22 cellular contexts compared by ENCODE assay signal in genomic region chr15:84835661-84836384, GRCh38. TPM values are rescaled to one million over a fixed set of nuclear protein-coding genes. Genes with fewer than 3 reads are reported as not detected.
"Had no signal": no experiment of that assay in that cellular context is flagged by ENCODE, and none has a peak within 500 bp of the region (broad histone marks: within the 10 kb centered on the region; RNA-seq: fewer than 3 reads in every experiment).

No MANE protein-coding gene starts in this region.

- ATAC-seq: activated CD8-positive, alpha-beta T cell treated with anti-CD3 and anti-CD28 coated beads, Interleukin-2, amount 10 ng/mL, durations not matched to agents 7 days and 5 days; activated naive CD8-positive, alpha-beta T cell treated with anti-CD3 and anti-CD28 coated beads, Interleukin-2, amount 50 U/mL, for 24 hours; gastroesophageal sphincter; left colon; sciatic nerve; stimulated activated memory B cell treated with anti-CD40 and anti-IgM and Interleukin-4, amounts not matched to agents 10 μg/mL and 1 μg/mL and 100 μg/mL, for 72 hours had no signal

- H3K4me3 Mint-ChIP-seq: activated CD4-positive, alpha-beta T cell treated with anti-CD3 and anti-CD28 coated beads, Interleukin-2, amount 10 ng/mL, durations not matched to agents 7 days and 5 days; activated CD8-positive, alpha-beta T cell treated with anti-CD3 and anti-CD28 coated beads, Interleukin-2, amount 10 ng/mL, durations not matched to agents 7 days and 5 days; activated naive CD4-positive, alpha-beta T cell treated with anti-CD3 and anti-CD28 coated beads, Interleukin-2, amount 10 ng/mL, durations not matched to agents 7 days and 5 days; activated naive CD8-positive, alpha-beta T cell treated with anti-CD3 and anti-CD28 coated beads, Interleukin-2, amount 50 U/mL, for 24 hours; nephron progenitor cell; stimulated activated memory B cell treated with anti-CD40 and anti-IgM and Interleukin-4, amounts not matched to agents 10 μg/mL and 1 μg/mL and 100 μg/mL, for 72 hours had no signal

- H3K27ac ChIP-seq: gastroesophageal sphincter, prostate gland had no signal

- DNase-seq: activated CD4-positive, alpha-beta T cell treated with anti-CD3 and anti-CD28 coated beads, Interleukin-2, amount 10 ng/mL, durations not matched to agents 7 days and 5 days; activated CD8-positive, alpha-beta T cell treated with anti-CD3 and anti-CD28 coated beads, Interleukin-2, amount 10 ng/mL, durations not matched to agents 7 days and 5 days; activated effector memory CD4-positive, alpha-beta T cell treated with Interleukin-2 at 50 U/mL for 16 hours; activated naive CD4-positive, alpha-beta T cell treated with anti-CD3 and anti-CD28 coated beads, Interleukin-2, amount 10 ng/mL, durations not matched to agents 7 days and 5 days; activated naive CD8-positive, alpha-beta T cell treated with anti-CD3 and anti-CD28 coated beads, Interleukin-2, amount 50 U/mL, for 24 hours; aorta; cerebellar nuclear complex; cortex of kidney; left colon; mammary epithelial cell; midbrain; nephron progenitor cell; stimulated activated CD4-positive, alpha-beta T cell treated with anti-CD3 and anti-CD28 coated beads, Interleukin-4, amount 100 ng/mL, for 4 hours; T-helper 1 cell; T1000 had no signal

- H3K9me3 ChIP-seq: gastroesophageal sphincter, prostate gland had no signal

- H3K4me1 Mint-ChIP-seq: activated CD4-positive, alpha-beta T cell treated with anti-CD3 and anti-CD28 coated beads, Interleukin-2, amount 10 ng/mL, durations not matched to agents 7 days and 5 days; activated naive CD4-positive, alpha-beta T cell treated with anti-CD3 and anti-CD28 coated beads, Interleukin-2, amount 10 ng/mL, durations not matched to agents 7 days and 5 days; activated naive CD8-positive, alpha-beta T cell treated with anti-CD3 and anti-CD28 coated beads, Interleukin-2, amount 50 U/mL, for 24 hours; stimulated activated memory B cell treated with anti-CD40 and anti-IgM and Interleukin-4, amounts not matched to agents 10 μg/mL and 1 μg/mL and 100 μg/mL, for 72 hours had no signal

- H3K27me3 Mint-ChIP-seq: activated naive CD8-positive, alpha-beta T cell treated with anti-CD3 and anti-CD28 coated beads, Interleukin-2, amount 50 U/mL, for 24 hours had no signal

- H3K27ac Mint-ChIP-seq: activated CD4-positive, alpha-beta T cell treated with anti-CD3 and anti-CD28 coated beads, Interleukin-2, amount 10 ng/mL, durations not matched to agents 7 days and 5 days; activated CD8-positive, alpha-beta T cell treated with anti-CD3 and anti-CD28 coated beads, Interleukin-2, amount 10 ng/mL, durations not matched to agents 7 days and 5 days; activated naive CD4-positive, alpha-beta T cell treated with anti-CD3 and anti-CD28 coated beads, Interleukin-2, amount 10 ng/mL, durations not matched to agents 7 days and 5 days; activated naive CD8-positive, alpha-beta T cell treated with anti-CD3 and anti-CD28 coated beads, Interleukin-2, amount 50 U/mL, for 24 hours; nephron progenitor cell; stimulated activated memory B cell treated with anti-CD40 and anti-IgM and Interleukin-4, amounts not matched to agents 10 μg/mL and 1 μg/mL and 100 μg/mL, for 72 hours had no signal

- H3K4me1 ChIP-seq: prostate gland had no signal

- H3K27me3 ChIP-seq: gastroesophageal sphincter had no signal

- H3K36me3 Mint-ChIP-seq: activated naive CD4-positive, alpha-beta T cell treated with anti-CD3 and anti-CD28 coated beads, Interleukin-2, amount 10 ng/mL, durations not matched to agents 7 days and 5 days; stimulated activated memory B cell treated with anti-CD40 and anti-IgM and Interleukin-4, amounts not matched to agents 10 μg/mL and 1 μg/mL and 100 μg/mL, for 72 hours had no signal

- H3K9me3 Mint-ChIP-seq: activated CD4-positive, alpha-beta T cell treated with anti-CD3 and anti-CD28 coated beads, Interleukin-2, amount 10 ng/mL, durations not matched to agents 7 days and 5 days; activated naive CD4-positive, alpha-beta T cell treated with anti-CD3 and anti-CD28 coated beads, Interleukin-2, amount 10 ng/mL, durations not matched to agents 7 days and 5 days; activated naive CD8-positive, alpha-beta T cell treated with anti-CD3 and anti-CD28 coated beads, Interleukin-2, amount 50 U/mL, for 24 hours; nephron progenitor cell; stimulated activated memory B cell treated with anti-CD40 and anti-IgM and Interleukin-4, amounts not matched to agents 10 μg/mL and 1 μg/mL and 100 μg/mL, for 72 hours had no signal

RNA-seq across cellular contexts. Expression of gene SLC28A1, which starts 48.6 kb away (rescaled TPM):
- total RNA-seq: activated CD4-positive, alpha-beta T cell treated with anti-CD3 and anti-CD28 coated beads, Interleukin-2, amount 10 ng/mL, durations not matched to agents 7 days and 5 days; activated CD8-positive, alpha-beta T cell treated with anti-CD3 and anti-CD28 coated beads, Interleukin-2, amount 10 ng/mL, durations not matched to agents 7 days and 5 days; esophagus mucosa; gastroesophageal sphincter; left colon; osteoblast; prostate gland; ureter had no signal
- polyA plus RNA-seq: mammary epithelial cell had no signal
